In genomic region chr1:210554382-210554781, GRCh38 we compare ENCODE assay signal across 3 cellular contexts.
"Had no signal": no experiment of that assay in that cellular context is flagged by ENCODE, and none has a peak within 500 bp of the region (broad histone marks: within the 10 kb centered on the region; RNA-seq: fewer than 3 reads in every experiment).

No MANE protein-coding gene starts in this region.

- ATAC-seq: GM12878 had no signal

- DNase-seq: GDM1, GF-D8 had no signal

- H3K4me3 ChIP-seq: GM12878 had no signal
